Comparison of ENCODE assay signal across 26 cellular contexts in genomic region chr11:130473056-130473794, GRCh38. TPM values are rescaled to one million over a fixed set of nuclear protein-coding genes. Genes with fewer than 3 reads are reported as not detected.
DNase-seq lines count a peak whose midpoint lies in the region; ATAC-seq and TF ChIP-seq lines count a peak whose summit lies in the region.
"Had no signal": no experiment of that assay in that cellular context is flagged by ENCODE, and none has a peak within 500 bp of the region (broad histone marks: within the 10 kb centered on the region; RNA-seq: fewer than 3 reads in every experiment).

No MANE protein-coding gene starts in this region.

- H3K4me1 ChIP-seq in right atrium auricular region (peaks cover 0 to 22% of the 10 kb centered on the region in 2 donors), esophagus muscularis mucosa (peaks cover 22 to 31% (median 25%) of the 10 kb centered on the region in 4 donors), vagina (peaks cover 8% of the 10 kb centered on the region)

- no peaks in the 10 kb centered on the region for H3K9me3 Mint-ChIP-seq in nephron progenitor cell
- H3K9me3 Mint-ChIP-seq in activated CD8-positive, alpha-beta T cell treated with anti-CD3 and anti-CD28 coated beads for 36 hours, result no peaks in the 10 kb centered on the region
- H3K9me3 Mint-ChIP-seq: CD8-positive, alpha-beta T cell had no signal

- H3K4me3 Mint-ChIP-seq in nephron progenitor cell, result no peak overlapping the region
- H3K4me3 Mint-ChIP-seq in activated CD8-positive, alpha-beta T cell treated with anti-CD3 and anti-CD28 coated beads for 36 hours, result no peak overlapping the region
- H3K4me3 Mint-ChIP-seq: CD8-positive, alpha-beta T cell had no signal

- no peak for ATAC-seq in left cardiac atrium
- ATAC-seq in HG03095 (IDR thresholded peaks at IDR 0.05; ENCODE audit: unreplicated experiment), result no peak
- no peak for ATAC-seq in activated CD8-positive, alpha-beta T cell treated with anti-CD3 and anti-CD28 coated beads for 36 hours
- ATAC-seq: CD8-positive, alpha-beta T cell; HepG2 had no signal

- no peak overlapping the region for H3K27ac ChIP-seq in right atrium auricular region
- H3K27ac ChIP-seq in esophagus muscularis mucosa (replicated peaks in 1 of 4), result no peak overlapping the region
- no peak overlapping the region for H3K27ac ChIP-seq in vagina
- H3K27ac ChIP-seq: PC-9 had no signal

- peaks cover 58% of the 10 kb centered on the region for H3K36me3 ChIP-seq in right atrium auricular region
- H3K36me3 ChIP-seq in esophagus muscularis mucosa, result peaks cover 3 to 63% (median 49%) of the 10 kb centered on the region in 4 donors
- H3K36me3 ChIP-seq in vagina, result no peaks in the 10 kb centered on the region

- TF ChIP-seq POLR2A in esophagus muscularis mucosa (IDR thresholded peaks at IDR 0.05; ENCODE audit: low read depth) (no peak), vagina (IDR thresholded peaks at IDR 0.05) (no peak)

- WGBS in esophagus muscularis mucosa, result 91% methylated on average over 7 of the region's 52 CpGs

- peaks cover 16% of the 10 kb centered on the region for H3K36me3 Mint-ChIP-seq in nephron progenitor cell (ENCODE audit: low read depth)
- no peaks in the 10 kb centered on the region for H3K36me3 Mint-ChIP-seq in activated CD8-positive, alpha-beta T cell treated with anti-CD3 and anti-CD28 coated beads for 36 hours (ENCODE audit: low read depth)
- H3K36me3 Mint-ChIP-seq: CD8-positive, alpha-beta T cell had no signal

- no peaks in the 10 kb centered on the region for H3K9me3 ChIP-seq in right atrium auricular region
- no peaks in the 10 kb centered on the region for H3K9me3 ChIP-seq in esophagus muscularis mucosa
- H3K9me3 ChIP-seq in vagina, result no peaks in the 10 kb centered on the region
- H3K9me3 ChIP-seq: Caco-2 had no signal

- TF ChIP-seq EP300 in esophagus muscularis mucosa (IDR thresholded peaks at IDR 0.05), result no peak

- H3K27me3 Mint-ChIP-seq in nephron progenitor cell (ENCODE audit: low read depth, poor library complexity), result no peaks in the 10 kb centered on the region
- no peaks in the 10 kb centered on the region for H3K27me3 Mint-ChIP-seq in activated CD8-positive, alpha-beta T cell treated with anti-CD3 and anti-CD28 coated beads for 36 hours

- peaks cover 4% of the 10 kb centered on the region for H3K4me1 Mint-ChIP-seq in nephron progenitor cell
- no peaks in the 10 kb centered on the region for H3K4me1 Mint-ChIP-seq in activated CD8-positive, alpha-beta T cell treated with anti-CD3 and anti-CD28 coated beads for 36 hours (ENCODE audit: low read depth)

- H3K4me3 ChIP-seq in right atrium auricular region (no peak overlapping the region), esophagus muscularis mucosa (no peak overlapping the region), vagina (no peak overlapping the region)
- H3K4me3 ChIP-seq: PC-9 had no signal

- H3K27me3 ChIP-seq in right atrium auricular region (no peaks in the 10 kb centered on the region), esophagus muscularis mucosa (no peaks in the 10 kb centered on the region), vagina (no peaks in the 10 kb centered on the region)

- DNase-seq in right atrium auricular region (ENCODE audit: low spot score), result peak; percentile 46
- no peak for DNase-seq in left cardiac atrium
- peak; percentile 88 for DNase-seq in esophagus muscularis mucosa (ENCODE audit: extremely low spot score)
- peak; percentile 32 for DNase-seq in nephron progenitor cell
- peak; percentile 75 to 88 for DNase-seq in vagina (ENCODE audit: extremely low spot score in 2 of 2)
- DNase-seq in effector CD8-positive, alpha-beta T cell (lab: John Stamatoyannopoulos, UW), result no peak
- DNase-seq in activated CD8-positive, alpha-beta T cell treated with anti-CD3 and anti-CD28 coated beads for 36 hours, result no peak
- DNase-seq: C1 segment of cervical spinal cord, DMS79 treated with DMSO at 0.1 percent for 48 hours, GF-D8, Kasumi-1, NCI-H1105 treated with DMSO at 0.1 percent for 48 hours, NCI-H2029, NCI-H446 treated with DMSO at 0.1 percent for 48 hours, NCI-H526, NCI-H82, PC-9, SHP77 had no signal

- POLR2A ChIA-PET in activated CD8-positive, alpha-beta T cell treated with anti-CD3 and anti-CD28 coated beads for 36 hours (lab: Charles Lee), result no interaction called here

- TF ChIP-seq CTCF in right atrium auricular region (IDR thresholded peaks at IDR 0.05) (no peak), esophagus muscularis mucosa (IDR thresholded peaks at IDR 0.05) (no peak), nephron progenitor cell (IDR thresholded peaks at IDR 0.05) (no peak), vagina (IDR thresholded peaks at IDR 0.05) (no peak)
- TF ChIP-seq CTCF in activated CD8-positive, alpha-beta T cell treated with anti-CD3 and anti-CD28 coated beads for 36 hours (IDR thresholded peaks at IDR 0.05), result no peak

- intact Hi-C loops in left cardiac atrium (cut with DNase I) (no loop called here), esophagus muscularis mucosa (cut with DNase I) (no loop called here), vagina (cut with DNase I) (no loop called here)
- intact Hi-C loops in activated CD8-positive, alpha-beta T cell treated with anti-CD3 and anti-CD28 coated beads for 36 hours (cut with micrococcal nuclease), result no loop called here

- CTCF ChIA-PET in activated CD8-positive, alpha-beta T cell treated with anti-CD3 and anti-CD28 coated beads for 36 hours (lab: Charles Lee), result interaction anchor here (1.2 kb wide), 1 partner anchor 38 kb away, joined by 3 read pairs; no protein-coding TSS in a partner anchor

- H3K27ac Mint-ChIP-seq in nephron progenitor cell, result no peak overlapping the region
- H3K27ac Mint-ChIP-seq in activated CD8-positive, alpha-beta T cell treated with anti-CD3 and anti-CD28 coated beads for 36 hours, result no peak overlapping the region
- H3K27ac Mint-ChIP-seq: CD8-positive, alpha-beta T cell had no signal

RNA-seq across cellular contexts. Expression of gene ADAMTS15, which starts 24.8 kb away (rescaled TPM):
- 10 to 100 TPM; 17.5 to 21.2 TPM for total RNA-seq in right atrium auricular region
- 10 to 100 TPM; 29.8 to 32.0 TPM for total RNA-seq in left cardiac atrium
- total RNA-seq in esophagus muscularis mucosa, result 10 to 100 TPM in 3 of 4 donors, 1 to 10 TPM in 1; 6.6 to 11.4 (median 10.3) TPM
- 12.0 TPM for total RNA-seq in vagina
- not detected for total RNA-seq in activated CD8-positive, alpha-beta T cell treated with anti-CD3 and anti-CD28 coated beads for 36 hours
- total RNA-seq: CD8-positive, alpha-beta T cell; SK-MEL-5 had no signal

RNA-seq across cellular contexts. Expression of gene ADAMTS8, which starts 44.8 kb away (rescaled TPM):
- total RNA-seq in right atrium auricular region, result 1 to 10 TPM; 2.5 to 7.8 TPM
- 10 to 100 TPM in 1 of 2 donors, 1 to 10 TPM in 1; 3.3 to 53.0 TPM for total RNA-seq in left cardiac atrium
- 10 to 100 TPM; 23.5 to 55.5 (median 29.8) TPM for total RNA-seq in esophagus muscularis mucosa
- 1.5 TPM for total RNA-seq in vagina
- total RNA-seq in activated CD8-positive, alpha-beta T cell treated with anti-CD3 and anti-CD28 coated beads for 36 hours, result not detected
- total RNA-seq: Caco-2; CD8-positive, alpha-beta T cell; HepG2; HT1080; MCF 10A; PC-9; RPMI7951 had no signal

Comparison
In these comparisons a context has a peak if more than half of its experiments do, and no peak if none do; other contexts are left out.
1. DNase-seq: peak in right atrium auricular region (single experiment), esophagus muscularis mucosa (single experiment), nephron progenitor cell (single experiment) and vagina (2 of 2); none in left cardiac atrium (single experiment), effector CD8-positive, alpha-beta T cell (single experiment) and activated CD8-positive, alpha-beta T cell treated with anti-CD3 and anti-CD28 coated beads for 36 hours (single experiment).
2. RNA of gene ADAMTS15, which starts 24.8 kb away (total RNA-seq): 29.8 to 32.0 TPM in left cardiac atrium, 17.5 to 21.2 TPM in right atrium auricular region, 12.0 TPM in vagina (single experiment) and 6.6 to 11.4 TPM in esophagus muscularis mucosa; not detected in activated CD8-positive, alpha-beta T cell treated with anti-CD3 and anti-CD28 coated beads for 36 hours; every median in the first group is over 4 times any median in the second.